12 cellular contexts compared by ENCODE assay signal in genomic region chr3:111738238-111738637, GRCh38.
A peak's percentile ranks its signal among the peaks of the same experiment; 100 is the strongest.
DNase-seq lines count a peak whose midpoint lies in the region; ATAC-seq, FAIRE-seq and TF ChIP-seq lines count a peak whose summit lies in the region.
"Had no signal": no experiment of that assay in that cellular context is flagged by ENCODE, and none has a peak within 500 bp of the region (broad histone marks: within the 10 kb centered on the region; RNA-seq: fewer than 3 reads in every experiment).

No MANE protein-coding gene starts in this region.

- H3K27me3 ChIP-seq in astrocyte (ENCODE audit: insufficient read depth, low read length) = peaks cover 5% of the 10 kb centered on the region
- H3K27me3 ChIP-seq in upper lobe of left lung = no peaks in the 10 kb centered on the region
- no peaks in the 10 kb centered on the region for H3K27me3 ChIP-seq in GM23338 (ENCODE audit: insufficient read depth)

- H3K9me2 ChIP-seq in GM23338 (ENCODE audit: insufficient read depth) = no peaks in the 10 kb centered on the region; the same call in 1 of the 2 replicates

- POLR2A ChIA-PET in activated CD8-positive, alpha-beta T cell treated with anti-CD3 and anti-CD28 coated beads for 36 hours (lab: Charles Lee) = interaction anchor here (0.6 kb wide), 1 partner anchor 365 kb away, joined by 3 read pairs; no protein-coding TSS in a partner anchor
- POLR2A ChIA-PET in activated CD8-positive, alpha-beta T cell treated with anti-CD3 and anti-CD28 coated beads, Interleukin-2, amount 10 ng/mL, durations not matched to agents 7 days and 5 days (lab: Charles Lee) = no interaction called here

- H3K4me3 Mint-ChIP-seq in activated CD8-positive, alpha-beta T cell treated with anti-CD3 and anti-CD28 coated beads for 36 hours = no peak overlapping the region
- H3K4me3 Mint-ChIP-seq in activated CD8-positive, alpha-beta T cell treated with anti-CD3 and anti-CD28 coated beads, Interleukin-2, amount 10 ng/mL, durations not matched to agents 7 days and 5 days = no peak overlapping the region
- H3K4me3 Mint-ChIP-seq in astrocyte (ENCODE audit: unreplicated experiment) (no peak overlapping the region), nephron (no peak overlapping the region), GM23338 (no peak overlapping the region)
- H3K4me3 Mint-ChIP-seq: activated T-helper 1 cell treated with anti-CD3 and anti-CD28 coated beads, Interleukin-12 subunit alpha, Interleukin-12 subunit beta, Interleukin-2, Interleukin-4 antibody, amounts not matched to agents 30 ng/mL and 10 ng/mL and 1 ng/mL, durations not matched to agents 14 hours and 24 hours and 36 hours had no signal

- no peaks in the 10 kb centered on the region for H3F3A ChIP-seq in GM23338 (replicated peaks; ENCODE audit: low read depth)

- H3K4me1 ChIP-seq in astrocyte (ENCODE audit: insufficient read depth, low read length) (peaks cover 53% of the 10 kb centered on the region), upper lobe of left lung (peaks cover 7 to 14% (median 11%) of the 10 kb centered on the region in 4 donors), GM23338 (ENCODE audit: insufficient read depth) (peaks cover 1% of the 10 kb centered on the region; the same call in 1 of the 2 replicates)

- H3K79me2 ChIP-seq in astrocyte (ENCODE audit: insufficient read depth, low read length) (no peaks in the 10 kb centered on the region), GM23338 (replicated peaks; ENCODE audit: insufficient read depth) (no peaks in the 10 kb centered on the region)

- CTCF ChIA-PET in activated CD8-positive, alpha-beta T cell treated with anti-CD3 and anti-CD28 coated beads for 36 hours (lab: Charles Lee) = interaction anchor here (1.2 kb wide), 1 partner anchor 21 kb away, joined by 4 read pairs; no protein-coding TSS in a partner anchor
- CTCF ChIA-PET in activated CD8-positive, alpha-beta T cell treated with anti-CD3 and anti-CD28 coated beads, Interleukin-2, amount 10 ng/mL, durations not matched to agents 7 days and 5 days (lab: Charles Lee) = interaction anchor here (0.9 to 1.3 kb wide), 2 partner anchors 20 to 122 kb away, joined by 3 to 4 read pairs; no protein-coding TSS in a partner anchor

- peak overlapping the region; percentile 50 for H3K9ac ChIP-seq in astrocyte (ENCODE audit: low read length)

- H3K27ac ChIP-seq in astrocyte (ENCODE audit: low read depth, low read length) = peak overlapping the region; percentile 85
- H3K27ac ChIP-seq in upper lobe of left lung = peak overlapping the region in 3 of 4 donors; percentile 14 to 49 (median 36)
- H3K27ac ChIP-seq in GM23338 (ENCODE audit: low read depth) = no peak overlapping the region

- H3K9me3 ChIP-seq in astrocyte (ENCODE audit: insufficient read depth, low read depth, low read length) = no peaks in the 10 kb centered on the region
- no peaks in the 10 kb centered on the region for H3K9me3 ChIP-seq in upper lobe of left lung

- intact Hi-C loops in activated CD8-positive, alpha-beta T cell treated with anti-CD3 and anti-CD28 coated beads for 36 hours (cut with micrococcal nuclease) = no loop called here

- no peak for TF ChIP-seq CTCF in activated CD8-positive, alpha-beta T cell treated with anti-CD3 and anti-CD28 coated beads for 36 hours (IDR thresholded peaks at IDR 0.05)
- no peak for TF ChIP-seq CTCF in astrocyte (IDR thresholded peaks at IDR 0.05; ENCODE audit: insufficient read depth, low read depth, low read length)
- no peak for TF ChIP-seq CTCF in nephron (IDR thresholded peaks at IDR 0.05; ENCODE audit: unreplicated experiment in 3 of 3)
- no peak for TF ChIP-seq CTCF in upper lobe of left lung (IDR thresholded peaks at IDR 0.05)
- TF ChIP-seq CTCF in GM23338 (conservative IDR thresholded peaks at IDR 0.05; ENCODE audit: low read depth in 2 of 2) = no peak

- H3K36me3 Mint-ChIP-seq in activated CD8-positive, alpha-beta T cell treated with anti-CD3 and anti-CD28 coated beads for 36 hours (ENCODE audit: low read depth) = peaks cover 13% of the 10 kb centered on the region
- H3K36me3 Mint-ChIP-seq in activated CD8-positive, alpha-beta T cell treated with anti-CD3 and anti-CD28 coated beads, Interleukin-2, amount 10 ng/mL, durations not matched to agents 7 days and 5 days (ENCODE audit: low read depth) = peaks cover 17% of the 10 kb centered on the region
- H3K36me3 Mint-ChIP-seq in astrocyte (ENCODE audit: low read depth, unreplicated experiment) (peaks cover 3% of the 10 kb centered on the region), nephron (ENCODE audit: low read depth) (peaks cover 15% of the 10 kb centered on the region), GM23338 (ENCODE audit: low read depth) (no peaks in the 10 kb centered on the region)

- H3K27me3 Mint-ChIP-seq in activated CD8-positive, alpha-beta T cell treated with anti-CD3 and anti-CD28 coated beads for 36 hours = no peaks in the 10 kb centered on the region
- no peaks in the 10 kb centered on the region for H3K27me3 Mint-ChIP-seq in activated CD8-positive, alpha-beta T cell treated with anti-CD3 and anti-CD28 coated beads, Interleukin-2, amount 10 ng/mL, durations not matched to agents 7 days and 5 days (ENCODE audit: low read depth)
- H3K27me3 Mint-ChIP-seq in astrocyte (ENCODE audit: low read depth, unreplicated experiment) (no peaks in the 10 kb centered on the region), nephron (ENCODE audit: low read depth) (no peaks in the 10 kb centered on the region), GM23338 (ENCODE audit: insufficient read depth, low read depth, poor library complexity) (no peaks in the 10 kb centered on the region)

- DNase-seq in activated CD8-positive, alpha-beta T cell treated with anti-CD3 and anti-CD28 coated beads for 36 hours = no peak
- DNase-seq in activated CD8-positive, alpha-beta T cell treated with anti-CD3 and anti-CD28 coated beads, Interleukin-2, amount 10 ng/mL, durations not matched to agents 7 days and 5 days = no peak
- DNase-seq in astrocyte (ENCODE audit: low read depth) (peak; percentile 54), upper lobe of left lung (no peak), NCI-H1417 (lab: John Stamatoyannopoulos, UW) (no peak), GM23338 (ENCODE audit: low spot score) (no peak), KG1 (lab: John Stamatoyannopoulos, UW) (no peak)
- DNase-seq: caudate nucleus, GF-D8, NCI-H2081 treated with DMSO at 0.1 percent for 48 hours had no signal

- no peaks in the 10 kb centered on the region for H3K36me3 ChIP-seq in astrocyte (ENCODE audit: insufficient read depth, low read length)
- no peaks in the 10 kb centered on the region for H3K36me3 ChIP-seq in upper lobe of left lung
- H3K36me3 ChIP-seq in GM23338 (ENCODE audit: insufficient read depth) = no peaks in the 10 kb centered on the region

- WGBS in upper lobe of left lung, 2 donors = 68 to 73% methylated on average over 1 of the region's 1 CpG

- no peak overlapping the region for H3K27ac Mint-ChIP-seq in activated CD8-positive, alpha-beta T cell treated with anti-CD3 and anti-CD28 coated beads for 36 hours
- no peak overlapping the region for H3K27ac Mint-ChIP-seq in activated CD8-positive, alpha-beta T cell treated with anti-CD3 and anti-CD28 coated beads, Interleukin-2, amount 10 ng/mL, durations not matched to agents 7 days and 5 days
- H3K27ac Mint-ChIP-seq in astrocyte (ENCODE audit: unreplicated experiment) = peak overlapping the region; percentile 100
- H3K27ac Mint-ChIP-seq in nephron = peak overlapping the region; percentile 80 to 93 (median 93)
- no peak overlapping the region for H3K27ac Mint-ChIP-seq in GM23338
- H3K27ac Mint-ChIP-seq: activated T-helper 1 cell treated with anti-CD3 and anti-CD28 coated beads, Interleukin-12 subunit alpha, Interleukin-12 subunit beta, Interleukin-2, Interleukin-4 antibody, amounts not matched to agents 30 ng/mL and 10 ng/mL and 1 ng/mL, durations not matched to agents 14 hours and 24 hours and 36 hours had no signal

- H3K9me3 Mint-ChIP-seq in activated CD8-positive, alpha-beta T cell treated with anti-CD3 and anti-CD28 coated beads for 36 hours = peaks cover 1% of the 10 kb centered on the region
- no peaks in the 10 kb centered on the region for H3K9me3 Mint-ChIP-seq in activated CD8-positive, alpha-beta T cell treated with anti-CD3 and anti-CD28 coated beads, Interleukin-2, amount 10 ng/mL, durations not matched to agents 7 days and 5 days (ENCODE audit: insufficient read depth)
- no peaks in the 10 kb centered on the region for H3K9me3 Mint-ChIP-seq in astrocyte (ENCODE audit: unreplicated experiment)
- H3K9me3 Mint-ChIP-seq in nephron = no peaks in the 10 kb centered on the region
- H3K9me3 Mint-ChIP-seq in GM23338 = no peaks in the 10 kb centered on the region
- H3K9me3 Mint-ChIP-seq: activated T-helper 1 cell treated with anti-CD3 and anti-CD28 coated beads, Interleukin-12 subunit alpha, Interleukin-12 subunit beta, Interleukin-2, Interleukin-4 antibody, amounts not matched to agents 30 ng/mL and 10 ng/mL and 1 ng/mL, durations not matched to agents 14 hours and 24 hours and 36 hours had no signal

- H2AFZ ChIP-seq in astrocyte (ENCODE audit: low read depth, low read length) (no peak overlapping the region), GM23338 (no peak overlapping the region)

- TF ChIP-seq POLR2A in upper lobe of left lung (IDR thresholded peaks at IDR 0.05) = no peak

- H4K20me1 ChIP-seq in astrocyte (ENCODE audit: insufficient read depth, low read length) = no peaks in the 10 kb centered on the region
- no peaks in the 10 kb centered on the region for H4K20me1 ChIP-seq in GM23338 (replicated peaks; ENCODE audit: insufficient read depth)

- H3K4me2 ChIP-seq in astrocyte (ENCODE audit: low read length) (peak overlapping the region; percentile 54), GM23338 (no peak overlapping the region)

- FAIRE-seq in astrocyte (lab: Jason Lieb, UNC) = no peak

- TF ChIP-seq EP300 in upper lobe of left lung (IDR thresholded peaks at IDR 0.05) = no peak

- H3K4me3 ChIP-seq in astrocyte (ENCODE audit: insufficient read depth, low read depth, low read length) (no peak overlapping the region), upper lobe of left lung (no peak overlapping the region), GM23338 (no peak overlapping the region)

- ATAC-seq in activated CD8-positive, alpha-beta T cell treated with anti-CD3 and anti-CD28 coated beads for 36 hours = peak; percentile 53
- ATAC-seq in activated CD8-positive, alpha-beta T cell treated with anti-CD3 and anti-CD28 coated beads, Interleukin-2, amount 10 ng/mL, durations not matched to agents 7 days and 5 days = no peak
- ATAC-seq in upper lobe of left lung (ENCODE audit: low FRiP score in 2 of 2) (no peak), GM23338 (no peak)

- peaks cover 20% of the 10 kb centered on the region for H3K4me1 Mint-ChIP-seq in activated CD8-positive, alpha-beta T cell treated with anti-CD3 and anti-CD28 coated beads for 36 hours (ENCODE audit: low read depth)
- peaks cover 29% of the 10 kb centered on the region for H3K4me1 Mint-ChIP-seq in activated CD8-positive, alpha-beta T cell treated with anti-CD3 and anti-CD28 coated beads, Interleukin-2, amount 10 ng/mL, durations not matched to agents 7 days and 5 days (ENCODE audit: low read depth)
- H3K4me1 Mint-ChIP-seq in astrocyte (ENCODE audit: low read depth, unreplicated experiment) = peaks cover 63% of the 10 kb centered on the region
- H3K4me1 Mint-ChIP-seq in nephron = peaks cover 70% of the 10 kb centered on the region
- H3K4me1 Mint-ChIP-seq in GM23338 = peaks cover under 1% of the 10 kb centered on the region; the same call in 1 of the 3 replicates

TF ChIP-seq in GM23338, 12 proteins besides CTCF, POLR2A, EP300 and RAD21 (continues in another document):
- TF ChIP-seq STAT1 (IDR thresholded peaks at IDR 0.05; ENCODE audit: unreplicated experiment) = no peak

Comparison
In these comparisons a context has a peak if more than half of its experiments do, and no peak if none do; other contexts are left out.
1. H3K27ac Mint-ChIP-seq: peak in astrocyte (single experiment) and nephron (3 of 3); none in activated CD8-positive, alpha-beta T cell treated with anti-CD3 and anti-CD28 coated beads for 36 hours (single experiment), activated CD8-positive, alpha-beta T cell treated with anti-CD3 and anti-CD28 coated beads, Interleukin-2, amount 10 ng/mL, durations not matched to agents 7 days and 5 days (single experiment) and GM23338 (single experiment).